In genomic region chr17:67990909-67991308, GRCh38 we compare ENCODE assay signal across 24 cellular contexts. TPM values are rescaled to one million over a fixed set of nuclear protein-coding genes. Genes with fewer than 3 reads are reported as not detected.
DNase-seq lines count a peak whose midpoint lies in the region; ATAC-seq and TF ChIP-seq lines count a peak whose summit lies in the region.
"Had no signal": no experiment of that assay in that cellular context is flagged by ENCODE, and none has a peak within 500 bp of the region (broad histone marks: within the 10 kb centered on the region; RNA-seq: fewer than 3 reads in every experiment).

No MANE protein-coding gene starts in this region.

- peaks cover 6% of the 10 kb centered on the region for H3K27me3 Mint-ChIP-seq in CD4-positive, alpha-beta T cell

- no peak for ATAC-seq in CD4-positive, alpha-beta T cell (ENCODE audit: poor library complexity)
- ATAC-seq in GM18511 (IDR thresholded peaks at IDR 0.05; ENCODE audit: unreplicated experiment) (no peak), HG03139 (IDR thresholded peaks at IDR 0.05; ENCODE audit: unreplicated experiment) (no peak)
- ATAC-seq: gastrocnemius medialis; lower lobe of right lung; naive thymus-derived CD8-positive, alpha-beta T cell; stimulated activated effector memory CD8-positive, alpha-beta T cell treated with anti-CD3 and anti-CD28 coated beads, Interleukin-12 subunit alpha, Interleukin-12 subunit beta, amount 100 ng/mL, for 72 hours had no signal

- H3K27ac Mint-ChIP-seq in CD4-positive, alpha-beta T cell = no peak overlapping the region
- H3K27ac Mint-ChIP-seq: activated naive CD4-positive, alpha-beta T cell treated with anti-CD3 and anti-CD28 coated beads, Interleukin-2, amount 50 U/mL, for 24 hours; naive thymus-derived CD8-positive, alpha-beta T cell; stimulated activated effector memory CD8-positive, alpha-beta T cell treated with anti-CD3 and anti-CD28 coated beads, Interleukin-12 subunit alpha, Interleukin-12 subunit beta, amount 100 ng/mL, for 72 hours; T-helper 2 cell treated with Interferon-gamma antibody and Interleukin-4, amounts not matched to agents 5 μg/mL and 100 μg/mL, for 36 hours had no signal

- peak overlapping the region; percentile 61 for H3K4me3 Mint-ChIP-seq in CD4-positive, alpha-beta T cell
- H3K4me3 Mint-ChIP-seq: activated naive CD4-positive, alpha-beta T cell treated with anti-CD3 and anti-CD28 coated beads, Interleukin-2, amount 50 U/mL, for 24 hours; stimulated activated effector memory CD8-positive, alpha-beta T cell treated with anti-CD3 and anti-CD28 coated beads, Interleukin-12 subunit alpha, Interleukin-12 subunit beta, amount 100 ng/mL, for 72 hours; T-helper 2 cell treated with Interferon-gamma antibody and Interleukin-4, amounts not matched to agents 5 μg/mL and 100 μg/mL, for 36 hours had no signal

- no peaks in the 10 kb centered on the region for H3K9me3 Mint-ChIP-seq in CD4-positive, alpha-beta T cell
- H3K9me3 Mint-ChIP-seq: activated naive CD4-positive, alpha-beta T cell treated with anti-CD3 and anti-CD28 coated beads, Interleukin-2, amount 50 U/mL, for 24 hours; naive thymus-derived CD8-positive, alpha-beta T cell; stimulated activated effector memory CD8-positive, alpha-beta T cell treated with anti-CD3 and anti-CD28 coated beads, Interleukin-12 subunit alpha, Interleukin-12 subunit beta, amount 100 ng/mL, for 72 hours; T-helper 2 cell treated with Interferon-gamma antibody and Interleukin-4, amounts not matched to agents 5 μg/mL and 100 μg/mL, for 36 hours had no signal

- DNase-seq in CD4-positive, alpha-beta T cell = no peak
- DNase-seq in NCI-H2029 (lab: John Stamatoyannopoulos, UW) = peak; percentile 28
- peak; percentile 14 for DNase-seq in SHP77 treated with DMSO at 0.1 percent for 48 hours (lab: John Stamatoyannopoulos, UW)
- DNase-seq in dedifferentiated amniotic fluid mesenchymal stem cell (ENCODE audit: extremely low spot score) = no peak
- DNase-seq: DMS79 treated with DMSO at 0.1 percent for 48 hours; gastrocnemius medialis; GDM1; Kasumi-1; kidney glomerular epithelial cell; lower lobe of right lung; naive thymus-derived CD8-positive, alpha-beta T cell; NCI-H524 treated with DMSO at 0.1 percent for 48 hours; Peyer's patch; stimulated activated CD4-positive, alpha-beta T cell treated with anti-CD3 and anti-CD28 coated beads, Interleukin-15, amount 100 ng/mL, for 24 hours; substantia nigra; upper lobe of left lung had no signal

- intact Hi-C loops in CD4-positive, alpha-beta T cell (cut with DNase I, micrococcal nuclease) = loop anchor here in 1 of 2 experiments (5.0 kb wide), 2 partner anchors 41 to 1336 kb away; partner anchors contain the start of gene ABCA5

- H3K9me3 ChIP-seq in CD4-positive, alpha-beta T cell (ENCODE audit: control insufficient read depth, low read length) = no peaks in the 10 kb centered on the region
- H3K9me3 ChIP-seq: BLaER1, gastrocnemius medialis, HAP-1, lower lobe of right lung, Peyer's patch, upper lobe of left lung had no signal

- POLR2A ChIA-PET in CD4-positive, alpha-beta T cell (lab: Charles Lee) = interaction anchor here (1.2 kb wide), 1 partner anchor 301 kb away, joined by 4 read pairs; no protein-coding TSS in a partner anchor

- H3K27me3 ChIP-seq in CD4-positive, alpha-beta T cell (ENCODE audit: control insufficient read depth, insufficient read depth, low read length) = peaks cover 13% of the 10 kb centered on the region
- H3K27me3 ChIP-seq: gastrocnemius medialis, Peyer's patch, upper lobe of left lung had no signal

- H3K27ac ChIP-seq in 22Rv1 = peak overlapping the region; percentile 96
- no peak overlapping the region for H3K27ac ChIP-seq in CD4-positive, alpha-beta T cell (ENCODE audit: low read depth, low read length)
- H3K27ac ChIP-seq: BLaER1, gastrocnemius medialis, lower lobe of right lung, Peyer's patch, upper lobe of left lung had no signal

- TF ChIP-seq CTCF in 22Rv1 (IDR thresholded peaks at IDR 0.05) = no peak
- TF ChIP-seq CTCF in CD4-positive, alpha-beta T cell (IDR thresholded peaks at IDR 0.05) = no peak

- H3K36me3 Mint-ChIP-seq in CD4-positive, alpha-beta T cell (ENCODE audit: low read depth) = peaks cover 12% of the 10 kb centered on the region
- H3K36me3 Mint-ChIP-seq: activated naive CD4-positive, alpha-beta T cell treated with anti-CD3 and anti-CD28 coated beads, Interleukin-2, amount 50 U/mL, for 24 hours; naive thymus-derived CD8-positive, alpha-beta T cell had no signal

- CTCF ChIA-PET in CD4-positive, alpha-beta T cell (lab: Charles Lee) = no interaction called here

- H3K4me1 Mint-ChIP-seq in CD4-positive, alpha-beta T cell (ENCODE audit: low read depth) = peaks cover 24% of the 10 kb centered on the region

RNA-seq across cellular contexts. Expression of gene C17orf58, which starts 5.4 kb away (rescaled TPM):
- total RNA-seq in CD4-positive, alpha-beta T cell = under 1 TPM; 0.22 to 0.31 TPM

RNA-seq across cellular contexts. Expression of gene KPNA2, which starts 44.6 kb away (rescaled TPM):
- 10 to 100 TPM; 64.4 to 65.9 TPM for total RNA-seq in CD4-positive, alpha-beta T cell

Comparison
In these comparisons a context has a peak if more than half of its experiments do, and no peak if none do; other contexts are left out.
1. DNase-seq: peak in NCI-H2029 (single experiment) and SHP77 treated with DMSO at 0.1 percent for 48 hours (single experiment); none in CD4-positive, alpha-beta T cell (0 of 10) and dedifferentiated amniotic fluid mesenchymal stem cell (single experiment).